In the genomic region with DNA sequence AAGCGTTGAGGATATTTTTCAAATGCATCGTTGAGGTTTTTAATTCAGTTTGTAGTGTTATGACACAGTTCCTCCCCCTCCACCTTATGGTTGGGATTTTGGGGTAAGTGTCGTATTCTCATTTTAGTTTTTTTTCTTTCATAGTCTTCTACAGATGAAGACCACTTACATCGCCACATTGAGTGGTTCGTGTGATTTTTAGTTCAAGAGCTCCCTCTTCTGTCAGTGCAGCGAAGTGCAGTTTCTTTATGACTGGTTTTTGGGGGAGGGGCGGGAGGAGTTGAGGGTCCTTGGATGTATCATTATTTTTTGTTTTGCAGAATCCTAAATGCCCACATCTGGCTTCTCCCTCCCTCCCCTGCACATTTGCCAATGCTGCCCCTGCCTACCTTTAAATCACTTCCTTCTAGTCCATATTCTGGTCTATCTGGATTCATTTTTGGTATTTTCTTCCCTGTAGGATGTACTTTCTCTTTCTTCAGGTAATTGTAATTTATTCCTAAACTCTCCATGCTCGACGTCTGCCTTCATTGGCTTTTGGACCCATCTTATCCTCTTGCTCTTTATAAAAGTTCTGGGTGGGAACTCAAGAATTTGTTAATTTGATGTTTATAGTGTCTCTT, we compare ENCODE assay signal across 9 cellular contexts.
A peak's percentile ranks its signal among the peaks of the same experiment; 100 is the strongest.
DNase-seq lines count a peak whose midpoint lies in the region; ATAC-seq, FAIRE-seq and TF ChIP-seq lines count a peak whose summit lies in the region.
"Had no signal": no experiment of that assay in that cellular context is flagged by ENCODE, and none has a peak within 500 bp of the region (broad histone marks: within the 10 kb centered on the region; RNA-seq: fewer than 3 reads in every experiment).

No MANE protein-coding gene starts in this region.

- H3K18ac ChIP-seq in H9 (ENCODE audit: insufficient read length, low read depth, low read length), result no peak overlapping the region

- no peak overlapping the region for H3K4ac ChIP-seq in H9 (ENCODE audit: low read depth, low read length)

- no peak overlapping the region for H3K4me3 ChIP-seq in Caco-2 (ENCODE audit: low read depth, low read length)
- H3K4me3 ChIP-seq in GM12878, result no peak overlapping the region
- no peak overlapping the region for H3K4me3 ChIP-seq in upper lobe of right lung

- no peak overlapping the region for H2BK12ac ChIP-seq in H9 (ENCODE audit: insufficient read length, low read depth, low read length)

- ATAC-seq in GM12878 (no peak), upper lobe of right lung (no peak), GM21529 (IDR thresholded peaks at IDR 0.05; ENCODE audit: unreplicated experiment) (no peak)
- ATAC-seq in effector memory CD8-positive, alpha-beta T cell (replicated peaks), result no peak
- ATAC-seq: naive thymus-derived CD8-positive, alpha-beta T cell had no signal

- no peaks in the 10 kb centered on the region for H3K36me3 ChIP-seq in Caco-2 (ENCODE audit: control insufficient read depth, insufficient read depth, low read length)
- no peaks in the 10 kb centered on the region for H3K36me3 ChIP-seq in GM12878 (ENCODE audit: control insufficient read depth in 2 of 2, insufficient read depth in 2 of 2, low read length in 1 of 2)
- no peaks in the 10 kb centered on the region for H3K36me3 ChIP-seq in upper lobe of right lung

- TF ChIP-seq EP300 in GM12878 (IDR thresholded peaks at IDR 0.05; ENCODE audit: borderline replicate concordance in 1 of 2, control insufficient read depth in 1 of 2, low read depth in 2 of 2, low read length in 2 of 2), result no peak

- H3K9ac ChIP-seq in H9 (ENCODE audit: extremely low read depth, insufficient read length, low read length) (no peak overlapping the region), GM12878 (ENCODE audit: control insufficient read depth, insufficient read depth, low read length) (no peak overlapping the region)

- H3K27ac Mint-ChIP-seq in Caco-2 (ENCODE audit: unreplicated experiment) (no peak overlapping the region), H9 (no peak overlapping the region)
- no peak overlapping the region for H3K27ac Mint-ChIP-seq in effector memory CD8-positive, alpha-beta T cell

- no peaks in the 10 kb centered on the region for H3K4me1 Mint-ChIP-seq in Caco-2 (ENCODE audit: low read depth, unreplicated experiment)
- H3K4me1 Mint-ChIP-seq in H9, result peaks cover 0 to 2% of the 10 kb centered on the region in 2 experiments; a peak in 2 of 4 replicates
- H3K4me1 Mint-ChIP-seq in effector memory CD8-positive, alpha-beta T cell (ENCODE audit: low read depth in 2 of 2), result no peaks in the 10 kb centered on the region
- H3K4me1 Mint-ChIP-seq: naive thymus-derived CD8-positive, alpha-beta T cell had no signal

- no peak overlapping the region for H2BK5ac ChIP-seq in H9 (ENCODE audit: insufficient read length, low read length)

- FAIRE-seq in GM12878 (lab: Jason Lieb, UNC), result no peak

- no peak overlapping the region for H3K14ac ChIP-seq in H9 (ENCODE audit: insufficient read depth, low read length)

- H3K9me3 ChIP-seq in Caco-2, result no peaks in the 10 kb centered on the region
- H3K9me3 ChIP-seq in H9 (ENCODE audit: control insufficient read depth, low read depth, low read length), result no peaks in the 10 kb centered on the region
- no peaks in the 10 kb centered on the region; the same call in 2 of the 3 replicates for H3K9me3 ChIP-seq in GM12878 (replicated peaks; ENCODE audit: control insufficient read depth, insufficient read depth, low read length)
- no peaks in the 10 kb centered on the region for H3K9me3 ChIP-seq in upper lobe of right lung

- DNase-seq in Caco-2, result peak in 1 of 2 experiments; percentile 49
- DNase-seq in H9, result peak; percentile 60
- DNase-seq in NCI-H524 (lab: John Stamatoyannopoulos, UW), result peak; percentile 51 to 72
- DNase-seq in GM12878 (ENCODE audit: low read depth, low spot score), result no peak
- DNase-seq in left kidney (ENCODE audit: low read depth, low spot score), result peak; percentile 70
- DNase-seq in upper lobe of right lung, result no peak
- DNase-seq in effector memory CD8-positive, alpha-beta T cell, result no peak

- no peak overlapping the region for H2AFZ ChIP-seq in H9 (ENCODE audit: low read length)
- H2AFZ ChIP-seq in GM12878 (ENCODE audit: control insufficient read depth, low read depth, low read length), result no peak overlapping the region

- TF ChIP-seq CTCF in Caco-2 (IDR thresholded peaks at IDR 0.05; ENCODE audit: insufficient read depth in 1 of 2, low read depth in 1 of 2, low read length in 1 of 2, severe bottlenecking in 1 of 2, unreplicated experiment in 1 of 2), result peak; percentile 79 to 80
- peak; percentile 89 for TF ChIP-seq CTCF in H9 (conservative IDR thresholded peaks at IDR 0.05)
- peak; percentile 66 to 67 (median 67) for TF ChIP-seq CTCF in GM12878 (IDR thresholded peaks at IDR 0.05 in 2 of 3, conservative IDR thresholded peaks at IDR 0.05 in 1 of 3; ENCODE audit: control insufficient read depth in 2 of 3, extremely low read depth in 1 of 3, insufficient read depth in 1 of 3, low read depth in 3 of 3, low read length in 3 of 3)
- peak; percentile 61 for TF ChIP-seq CTCF in upper lobe of right lung (IDR thresholded peaks at IDR 0.05)

- H3K27me3 ChIP-seq in Caco-2 (replicated peaks; ENCODE audit: control insufficient read depth, insufficient read depth, low read length), result no peaks in the 10 kb centered on the region
- no peaks in the 10 kb centered on the region for H3K27me3 ChIP-seq in H9 (ENCODE audit: insufficient read depth, low read length)
- H3K27me3 ChIP-seq in GM12878 (replicated peaks in 1 of 2; ENCODE audit: control insufficient read depth in 2 of 2, insufficient read depth in 2 of 2, low read length in 1 of 2), result no peaks in the 10 kb centered on the region
- H3K27me3 ChIP-seq in upper lobe of right lung, result peaks cover 10% of the 10 kb centered on the region

- H3T11ph ChIP-seq in H9 (ENCODE audit: low read length), result no peak overlapping the region

- peaks cover 16% of the 10 kb centered on the region for H3K27me3 Mint-ChIP-seq in Caco-2 (ENCODE audit: insufficient read depth, unreplicated experiment)
- H3K27me3 Mint-ChIP-seq in H9 (ENCODE audit: low read depth), result no peaks in the 10 kb centered on the region
- peaks cover 32 to 44% of the 10 kb centered on the region in 2 donors for H3K27me3 Mint-ChIP-seq in effector memory CD8-positive, alpha-beta T cell

- no peak overlapping the region for H4K5ac ChIP-seq in H9 (ENCODE audit: insufficient read length, low read depth, low read length)

- POLR2A ChIA-PET in Caco-2 (lab: Charles Lee), result no interaction called here
- POLR2A ChIA-PET in GM12878 (lab: Charles Lee), result no interaction called here

- H3K27ac ChIP-seq in H9 (ENCODE audit: insufficient read length, low read depth, low read length) (no peak overlapping the region), GM12878 (ENCODE audit: control insufficient read depth, insufficient read depth) (no peak overlapping the region), upper lobe of right lung (no peak overlapping the region)

- no CpG with 5 or more reads among the region's 9 CpGs for WGBS in H9 (ENCODE audit: extremely low coverage, insufficient read length, low lambda C conversion rate)
- 10% methylated on average over 9 of the region's 9 CpGs for WGBS in GM12878 (ENCODE audit: insufficient coverage, insufficient replicate concordance, low lambda C conversion rate, missing lambda C conversion rate)

- SMC1A ChIA-PET in GM12878 (lab: Charles Lee; ENCODE audit: uncharacterized antibody, unreplicated experiment), result no interaction called here

- H3K36me3 Mint-ChIP-seq in Caco-2 (ENCODE audit: insufficient read depth, unreplicated experiment) (no peaks in the 10 kb centered on the region), H9 (ENCODE audit: insufficient read depth in 1 of 3, low read depth in 3 of 3) (no peaks in the 10 kb centered on the region; a peak in 1 of 7 replicates)
- peaks cover 2% of the 10 kb centered on the region for H3K36me3 Mint-ChIP-seq in effector memory CD8-positive, alpha-beta T cell (ENCODE audit: insufficient read depth)

- no peak overlapping the region for H4K8ac ChIP-seq in H9 (replicated peaks; ENCODE audit: insufficient read length, low read depth, low read length)

- H3K4me3 Mint-ChIP-seq in Caco-2 (ENCODE audit: unreplicated experiment), result no peak overlapping the region
- H3K4me3 Mint-ChIP-seq in H9, result no peak overlapping the region
- no peak overlapping the region for H3K4me3 Mint-ChIP-seq in effector memory CD8-positive, alpha-beta T cell
- H3K4me3 Mint-ChIP-seq: naive thymus-derived CD8-positive, alpha-beta T cell had no signal

- TF ChIP-seq POLR2A in GM12878 (IDR thresholded peaks at IDR 0.05; ENCODE audit: low read depth, low read length), result no peak

- in situ Hi-C loops in GM12878 (cut with MboI), result loop anchor here (25.0 kb wide), 1 partner anchor 731 kb away; a partner anchor contains a TSS

- no peak overlapping the region for H2AK5ac ChIP-seq in H9 (ENCODE audit: insufficient read length, low read length)

- no peak overlapping the region for H4K91ac ChIP-seq in H9 (ENCODE audit: insufficient read length, low read depth, low read length)

- H3K9me3 Mint-ChIP-seq in Caco-2 (ENCODE audit: unreplicated experiment) (no peaks in the 10 kb centered on the region), H9 (no peaks in the 10 kb centered on the region; a peak in 1 of 5 replicates)
- H3K9me3 Mint-ChIP-seq in effector memory CD8-positive, alpha-beta T cell, result no peaks in the 10 kb centered on the region

- no peak overlapping the region for H2BK120ac ChIP-seq in H9 (ENCODE audit: low read depth, low read length, poor library complexity, severe bottlenecking)

- H3K79me2 ChIP-seq in H9 (ENCODE audit: insufficient read depth, low read length) (no peaks in the 10 kb centered on the region), GM12878 (ENCODE audit: control insufficient read depth, insufficient read depth, low read length) (no peaks in the 10 kb centered on the region)

- no peak overlapping the region for H2BK15ac ChIP-seq in H9 (ENCODE audit: low read depth, low read length)

- no peak overlapping the region for H3K56ac ChIP-seq in H9 (ENCODE audit: insufficient read length, low read depth, low read length)

- intact Hi-C loops in Caco-2 (cut with micrococcal nuclease; ENCODE audit: unreplicated experiment), result loop anchor here (1.0 to 10.0 kb wide), 2 partner anchors 434 to 498 kb away; a partner anchor contains a TSS
- intact Hi-C loops in GM12878 (cut with micrococcal nuclease; ENCODE audit: unreplicated experiment), result loop anchor here (1.0 to 5.0 kb wide), 3 partner anchors 176 to 498 kb away; no protein-coding TSS in a partner anchor
- intact Hi-C loops in upper lobe of right lung (cut with DNase I), result no loop called here

- no peak overlapping the region for H3K23ac ChIP-seq in H9 (ENCODE audit: insufficient read length, low read depth, low read length)

- H3K4me2 ChIP-seq in H9 (ENCODE audit: insufficient read depth, insufficient read length, low read length) (no peak overlapping the region), GM12878 (ENCODE audit: control insufficient read depth, insufficient read depth) (no peak overlapping the region)

- H3K79me1 ChIP-seq in H9 (ENCODE audit: insufficient read depth, low read depth, low read length, poor library complexity, severe bottlenecking), result no peaks in the 10 kb centered on the region

- BruUV-seq in Caco-2 (replicated peaks; lab: Mats Ljungman, UMichigan) (no TSS peak), GM12878 (replicated peaks; lab: Mats Ljungman, UMichigan) (no TSS peak)

- H3K4me1 ChIP-seq in Caco-2, result no peaks in the 10 kb centered on the region
- H3K4me1 ChIP-seq in H9 (ENCODE audit: insufficient read depth, low read length), result no peaks in the 10 kb centered on the region
- no peaks in the 10 kb centered on the region for H3K4me1 ChIP-seq in GM12878 (ENCODE audit: control insufficient read depth, insufficient read depth, low read length)
- no peaks in the 10 kb centered on the region for H3K4me1 ChIP-seq in upper lobe of right lung

- CTCF ChIA-PET in Caco-2 (lab: Charles Lee), result interaction anchor here (1.0 to 1.3 kb wide), 2 partner anchors 176 to 499 kb away, joined by 4 to 11 read pairs; no protein-coding TSS in a partner anchor
- CTCF ChIA-PET in GM12878 (lab: Yijun Ruan, JAX), result interaction anchor here (0.8 to 0.9 kb wide), 3 partner anchors 149 to 498 kb away, joined by 3 read pairs; no protein-coding TSS in a partner anchor

- H3K23me2 ChIP-seq in H9 (ENCODE audit: insufficient read length, low read depth, low read length, poor library complexity, severe bottlenecking), result no peaks in the 10 kb centered on the region

- H4K20me1 ChIP-seq in H9 (ENCODE audit: control insufficient read depth, insufficient read depth, insufficient read length), result no peaks in the 10 kb centered on the region
- no peaks in the 10 kb centered on the region for H4K20me1 ChIP-seq in GM12878 (ENCODE audit: control insufficient read depth, insufficient read depth)

- RAD21 ChIA-PET in GM12878 (lab: Charles Lee; ENCODE audit: unreplicated experiment), result interaction anchor here (0.9 to 1.0 kb wide), 2 partner anchors 176 to 499 kb away, joined by 3 to 5 read pairs; no protein-coding TSS in a partner anchor

- no peak overlapping the region for H2BK20ac ChIP-seq in H9 (ENCODE audit: low read depth, low read length, poor library complexity, severe bottlenecking)

- peak; percentile 75 for TF ChIP-seq RAD21 in GM12878 (IDR thresholded peaks at IDR 0.05; ENCODE audit: insufficient read depth, low read depth, low read length)

Comparison
In these comparisons a context has a peak if more than half of its experiments do, and no peak if none do; other contexts are left out.
1. DNase-seq: peak in H9 (single experiment), NCI-H524 (2 of 2) and left kidney (single experiment); none in GM12878 (single experiment), upper lobe of right lung (single experiment) and effector memory CD8-positive, alpha-beta T cell (0 of 3).
2. Peak in every context shown above with its lines, with median percentiles within 50 percentile points of each other: CTCF ChIP-seq.